In genomic region chrX:30589146-30589888, GRCh38 we compare ENCODE assay signal across 16 cellular contexts. TPM values are rescaled to one million over a fixed set of nuclear protein-coding genes. Genes with fewer than 3 reads are reported as not detected.
DNase-seq lines count a peak whose midpoint lies in the region; ATAC-seq and TF ChIP-seq lines count a peak whose summit lies in the region.
"Had no signal": no experiment of that assay in that cellular context is flagged by ENCODE, and none has a peak within 500 bp of the region (broad histone marks: within the 10 kb centered on the region; RNA-seq: fewer than 3 reads in every experiment).

No MANE protein-coding gene starts in this region.

- no peak overlapping the region for H3K27ac ChIP-seq in IMR-90 (ENCODE audit: insufficient read depth, low read length)
- peak overlapping the region; percentile 53 for H3K27ac ChIP-seq in neutrophil
- H3K27ac ChIP-seq in effector memory CD4-positive, alpha-beta T cell (ENCODE audit: insufficient read depth, low read length, poor library complexity, severe bottlenecking) = no peak overlapping the region
- peak overlapping the region in 1 of 5 donors; percentile 53 for H3K27ac ChIP-seq in adrenal gland

- H3K18ac ChIP-seq in IMR-90 (ENCODE audit: low read depth, low read length) = no peak overlapping the region

- H3K4me3 ChIP-seq in IMR-90 (ENCODE audit: insufficient read depth, low read depth, low read length) (no peak overlapping the region), neutrophil (ENCODE audit: low read depth in 1 of 2, low read length in 1 of 2) (no peak overlapping the region), adrenal gland (no peak overlapping the region)
- H3K4me3 ChIP-seq in effector memory CD4-positive, alpha-beta T cell (ENCODE audit: insufficient read depth, low read depth, low read length, poor library complexity, severe bottlenecking) = no peak overlapping the region
- H3K4me3 ChIP-seq: smooth muscle cell had no signal

- CTCF ChIA-PET in IMR-90 (lab: Yijun Ruan, JAX) = no interaction called here

- DNase-seq in IMR-90 = no peak
- no peak for DNase-seq in effector memory CD4-positive, alpha-beta T cell
- no peak for DNase-seq in kidney tubule cell (ENCODE audit: low spot score)
- DNase-seq in adrenal gland = no peak
- DNase-seq: activated CD4-positive, alpha-beta T cell treated with anti-CD3 and anti-CD28 coated beads for 1 hour; activated T-cell treated with anti-CD3 and anti-CD28 coated beads, Interleukin-2, amount 50 U/mL, for 72 hours; Caco-2; mesenchymal stem cell; NCI-H2171 treated with DMSO at 0.1 percent for 48 hours; nucleus accumbens had no signal

- POLR2A ChIA-PET in IMR-90 (lab: Charles Lee; ENCODE audit: unreplicated experiment) = no interaction called here

- H3K36me3 ChIP-seq in IMR-90 (ENCODE audit: control insufficient read depth, insufficient read depth, low read length) = no peaks in the 10 kb centered on the region
- H3K36me3 ChIP-seq in neutrophil = no peaks in the 10 kb centered on the region
- H3K36me3 ChIP-seq in effector memory CD4-positive, alpha-beta T cell (ENCODE audit: control insufficient read depth, insufficient read depth, low read length) = no peaks in the 10 kb centered on the region
- no peaks in the 10 kb centered on the region for H3K36me3 ChIP-seq in adrenal gland (replicated peaks in 1 of 2)

- H4K91ac ChIP-seq in IMR-90 (ENCODE audit: insufficient read depth, low read depth, low read length) = no peak overlapping the region

- intact Hi-C loops in IMR-90 (cut with micrococcal nuclease) (no loop called here), adrenal gland (cut with DNase I) (no loop called here)

- H2AK9ac ChIP-seq in IMR-90 (replicated peaks; ENCODE audit: low read depth, low read length, poor library complexity) = no peak overlapping the region

- H3K4me1 ChIP-seq in IMR-90 (ENCODE audit: control insufficient read depth, insufficient read depth, low read length) = no peaks in the 10 kb centered on the region
- H3K4me1 ChIP-seq in neutrophil (ENCODE audit: control insufficient read depth in 1 of 2, insufficient read depth in 1 of 2, low read depth in 1 of 2, low read length in 1 of 2) = peaks cover 50 to 54% of the 10 kb centered on the region in 2 experiments
- no peaks in the 10 kb centered on the region for H3K4me1 ChIP-seq in effector memory CD4-positive, alpha-beta T cell (ENCODE audit: control insufficient read depth, insufficient read depth, low read length, poor library complexity, severe bottlenecking)
- H3K4me1 ChIP-seq in adrenal gland (replicated peaks in 1 of 2) = no peaks in the 10 kb centered on the region
- H3K4me1 ChIP-seq: Caco-2 had no signal

- H4K8ac ChIP-seq in IMR-90 (ENCODE audit: low read depth in 2 of 2, low read length in 2 of 2) = no peak overlapping the region

- H2BK120ac ChIP-seq in IMR-90 (ENCODE audit: low read depth, low read length) = no peak overlapping the region

- no peak for TF ChIP-seq RAD21 in IMR-90 (IDR thresholded peaks at IDR 0.05; ENCODE audit: low read length)

- no peak overlapping the region for H3K23ac ChIP-seq in IMR-90 (ENCODE audit: low read depth, low read length)

- H3K9me1 ChIP-seq in IMR-90 (ENCODE audit: insufficient read depth, low read length) = no peaks in the 10 kb centered on the region

- no peak overlapping the region for H3K4me2 ChIP-seq in IMR-90 (ENCODE audit: low read depth, low read length)
- H3K4me2 ChIP-seq: smooth muscle cell had no signal

- H4K20me1 ChIP-seq in IMR-90 (ENCODE audit: insufficient read depth, low read length) = no peaks in the 10 kb centered on the region

- in situ Hi-C loops in IMR-90 (cut with MboI; ENCODE audit: low sequenced_read_pairs) = no loop called here

- 88% methylated on average over 1 of the region's 5 CpGs; no CpG with 5 or more reads in 1 of the 2 experiments for WGBS in IMR-90 (ENCODE audit: extremely low coverage in 2 of 2, insufficient read length in 1 of 2), 2 experiments
- 60 to 72% (median 70%) methylated on average over 5 of the region's 5 CpGs for WGBS in adrenal gland, 4 donors

- no peak overlapping the region for H3K14ac ChIP-seq in IMR-90 (replicated peaks; ENCODE audit: low read depth, low read length)

- H2BK20ac ChIP-seq in IMR-90 (ENCODE audit: low read depth, low read length) = no peak overlapping the region

- no TSS peak for BruUV-seq in IMR-90 (replicated peaks; lab: Mats Ljungman, UMichigan)

- no peaks in the 10 kb centered on the region for H3K79me1 ChIP-seq in IMR-90 (ENCODE audit: low read depth in 1 of 2, low read length in 2 of 2)

- H2AFZ ChIP-seq in IMR-90 (replicated peaks; ENCODE audit: low read length, poor library complexity) = peak overlapping the region; percentile 43

- H3K27me3 ChIP-seq in IMR-90 (ENCODE audit: control insufficient read depth, insufficient read depth, low read length) (no peaks in the 10 kb centered on the region), neutrophil (no peaks in the 10 kb centered on the region), adrenal gland (no peaks in the 10 kb centered on the region)
- no peaks in the 10 kb centered on the region for H3K27me3 ChIP-seq in effector memory CD4-positive, alpha-beta T cell (replicated peaks; ENCODE audit: control insufficient read depth, insufficient read depth, low read length, poor library complexity, severe bottlenecking)

- no peaks in the 10 kb centered on the region for H3K9me3 ChIP-seq in IMR-90 (ENCODE audit: control insufficient read depth, insufficient read depth, low read length)
- H3K9me3 ChIP-seq in neutrophil = no peaks in the 10 kb centered on the region
- H3K9me3 ChIP-seq in effector memory CD4-positive, alpha-beta T cell (ENCODE audit: control insufficient read depth, low read length) = no peaks in the 10 kb centered on the region
- no peaks in the 10 kb centered on the region for H3K9me3 ChIP-seq in adrenal gland (replicated peaks in 1 of 3)
- H3K9me3 ChIP-seq: Caco-2 had no signal

- no peak overlapping the region for H2BK5ac ChIP-seq in IMR-90 (ENCODE audit: low read depth, low read length, poor library complexity, severe bottlenecking)

- H3K9ac ChIP-seq in IMR-90 (ENCODE audit: low read depth, low read length) = no peak overlapping the region

- TF ChIP-seq CTCF in IMR-90 (conservative IDR thresholded peaks at IDR 0.05; ENCODE audit: low read depth, low read length) (no peak), neutrophil (IDR thresholded peaks at IDR 0.05) (no peak), adrenal gland (IDR thresholded peaks at IDR 0.05) (no peak)

- no peak overlapping the region for H3K4ac ChIP-seq in IMR-90 (ENCODE audit: low read depth, low read length)

- ATAC-seq in GM18909 (IDR thresholded peaks at IDR 0.05; ENCODE audit: poor library complexity, unreplicated experiment) = peak; percentile 48
- ATAC-seq in HG02610 (IDR thresholded peaks at IDR 0.05; ENCODE audit: unreplicated experiment) = peak; percentile 69
- no peak for ATAC-seq in IMR-90 (ENCODE audit: low read depth)
- ATAC-seq: activated T-cell treated with anti-CD3 and anti-CD28 coated beads, Interleukin-2, amount 50 U/mL, for 72 hours; HCT116; SK-N-SH treated with all-trans-retinoic acid at 6 μM for 48 hours had no signal

- no peak overlapping the region for H4K5ac ChIP-seq in IMR-90 (ENCODE audit: low read depth, low read length)

- no peak overlapping the region for H2AK5ac ChIP-seq in IMR-90 (ENCODE audit: low read depth, low read length)

- no peak overlapping the region for H3K56ac ChIP-seq in IMR-90 (ENCODE audit: extremely low read depth, insufficient read depth, low read length)

- H2BK15ac ChIP-seq in IMR-90 (ENCODE audit: low read depth, low read length) = no peak overlapping the region

- TF ChIP-seq POLR2A in IMR-90 (IDR thresholded peaks at IDR 0.05; ENCODE audit: low read depth, low read length) (no peak), adrenal gland (IDR thresholded peaks at IDR 0.05) (no peak)

- dilution Hi-C loops in IMR-90 (cut with HindIII; ENCODE audit: low sequenced_read_pairs, unreplicated experiment) = no loop called here

TF ChIP-seq in IMR-90, 13 proteins besides CTCF, POLR2A, EP300 and RAD21 (continues in another document):
- TF ChIP-seq NFE2L2 (IDR thresholded peaks at IDR 0.05; ENCODE audit: low read depth, low read length) (no peak), RFX5 (IDR thresholded peaks at IDR 0.05; ENCODE audit: low read depth, low read length) (no peak), ELK1 (IDR thresholded peaks at IDR 0.05; ENCODE audit: borderline replicate concordance, low read depth, low read length) (no peak), MXI1 (IDR thresholded peaks at IDR 0.05; ENCODE audit: borderline replicate concordance, low read depth, low read length) (no peak), SMC3 (IDR thresholded peaks at IDR 0.05; ENCODE audit: low read depth, low read length) (no peak), RCOR1 (IDR thresholded peaks at IDR 0.05; ENCODE audit: insufficient replicate concordance, low read length) (no peak), USF2 (IDR thresholded peaks at IDR 0.05; ENCODE audit: low read depth, low read length) (no peak), CEBPB (IDR thresholded peaks at IDR 0.05; ENCODE audit: low read depth, low read length) (no peak), CHD1 (IDR thresholded peaks at IDR 0.05; ENCODE audit: low read depth, low read length) (no peak), MAZ (IDR thresholded peaks at IDR 0.05; ENCODE audit: borderline replicate concordance, low read depth, low read length) (no peak), MAFK (IDR thresholded peaks at IDR 0.05; ENCODE audit: low read depth, low read length) (no peak), FOS (IDR thresholded peaks at IDR 0.05; ENCODE audit: low read depth, low read length) (no peak)

RNA-seq across cellular contexts. Expression of gene TASL, which starts 11.8 kb away (rescaled TPM):
- not detected in 2 replicates for total RNA-seq in IMR-90 (2012; rRNA removed)
- not detected in 2 replicates for polyA plus RNA-seq in IMR-90 (2012; rRNA removed)
- not detected in 2 replicates for polyA plus RNA-seq in IMR-90 (2012; cell fraction: cytosol; rRNA removed)
- polyA plus RNA-seq in IMR-90 (2012; cell fraction: nucleus; rRNA removed; ENCODE audit: low replicate concordance) = not detected in 2 replicates
- 1 to 10 TPM in 7 of 8 donors, under 1 TPM in 1; 0.85 to 2.9 (median 1.8) TPM for total RNA-seq in adrenal gland
- polyA plus RNA-seq in adrenal gland = 1 to 10 TPM in 2 of 3 donors, under 1 TPM in 1; 0.47 to 1.3 (median 1.1) TPM
- total RNA-seq: Caco-2, smooth muscle cell had no signal
- polyA plus RNA-seq: smooth muscle cell had no signal
